In genomic region chr6:108260126-108260808, GRCh38 we compare ENCODE assay signal across 8 cellular contexts. TPM values are rescaled to one million over a fixed set of nuclear protein-coding genes. Genes with fewer than 3 reads are reported as not detected.
A peak's percentile ranks its signal among the peaks of the same experiment; 100 is the strongest.
DNase-seq lines count a peak whose midpoint lies in the region; ATAC-seq and TF ChIP-seq lines count a peak whose summit lies in the region.

No MANE protein-coding gene starts in this region.

- CTCF ChIA-PET in activated CD4-positive, alpha-beta memory T cell treated with anti-CD3 and anti-CD28 coated beads, Interleukin-2, amount 10 ng/mL, durations not matched to agents 7 days and 5 days (lab: Charles Lee) = interaction anchor here (0.5 to 2.4 kb wide), 7 partner anchors 35 to 498 kb away, joined by 3 to 7 read pairs (median 3); partner anchors contain the start of gene AFG1L

- peaks cover 24% of the 10 kb centered on the region for H3K4me1 Mint-ChIP-seq in activated CD4-positive, alpha-beta memory T cell treated with anti-CD3 and anti-CD28 coated beads, Interleukin-2, amount 10 ng/mL, durations not matched to agents 7 days and 5 days

- peak overlapping the region; percentile 73 for H3K4me3 Mint-ChIP-seq in activated CD4-positive, alpha-beta memory T cell treated with anti-CD3 and anti-CD28 coated beads, Interleukin-2, amount 10 ng/mL, durations not matched to agents 7 days and 5 days

- peaks cover 6% of the 10 kb centered on the region for H3K36me3 Mint-ChIP-seq in activated CD4-positive, alpha-beta memory T cell treated with anti-CD3 and anti-CD28 coated beads, Interleukin-2, amount 10 ng/mL, durations not matched to agents 7 days and 5 days (ENCODE audit: low read depth)

- H3K4me3 ChIP-seq in HFF-Myc (replicated peaks; ENCODE audit: low read depth, low read length) (peak overlapping the region; percentile 91), esophagus (ENCODE audit: low read depth in 1 of 2, low read length in 2 of 2) (peak overlapping the region; percentile 74 to 97), mucosa of descending colon (peak overlapping the region; percentile 97), thoracic aorta (peak overlapping the region; percentile 100)

- H3K36me3 ChIP-seq in esophagus (ENCODE audit: control insufficient read depth in 2 of 2, insufficient read depth in 2 of 2, low read length in 1 of 2) = no peaks in the 10 kb centered on the region
- no peaks in the 10 kb centered on the region for H3K36me3 ChIP-seq in mucosa of descending colon (ENCODE audit: low read depth)
- H3K36me3 ChIP-seq in thoracic aorta = no peaks in the 10 kb centered on the region

- H3K27ac ChIP-seq in esophagus (ENCODE audit: low read depth in 2 of 2, low read length in 1 of 2) (peak overlapping the region; percentile 95 to 99), thoracic aorta (peak overlapping the region; percentile 84 to 97)

- peaks cover 2% of the 10 kb centered on the region for H3K27me3 Mint-ChIP-seq in activated CD4-positive, alpha-beta memory T cell treated with anti-CD3 and anti-CD28 coated beads, Interleukin-2, amount 10 ng/mL, durations not matched to agents 7 days and 5 days

- no peaks in the 10 kb centered on the region for H3K9me3 ChIP-seq in esophagus (ENCODE audit: control insufficient read depth in 2 of 2, insufficient read depth in 1 of 2, low read depth in 1 of 2, low read length in 1 of 2)
- H3K9me3 ChIP-seq in mucosa of descending colon = no peaks in the 10 kb centered on the region
- H3K9me3 ChIP-seq in thoracic aorta = no peaks in the 10 kb centered on the region

- H3K27me3 ChIP-seq in esophagus (ENCODE audit: control insufficient read depth in 1 of 2, insufficient read depth in 2 of 2, low read length in 2 of 2) = no peaks in the 10 kb centered on the region
- no peaks in the 10 kb centered on the region for H3K27me3 ChIP-seq in thoracic aorta (replicated peaks; ENCODE audit: insufficient read depth)

- POLR2A ChIA-PET in activated CD4-positive, alpha-beta memory T cell treated with anti-CD3 and anti-CD28 coated beads, Interleukin-2, amount 10 ng/mL, durations not matched to agents 7 days and 5 days (lab: Charles Lee) = interaction anchor here (0.7 to 4.1 kb wide), 16 partner anchors 9 to 835 kb away, joined by 3 to 66 read pairs (median 4); partner anchors contain the start of genes AFG1L and CEP57L1

- peak overlapping the region; percentile 76 for H3K27ac Mint-ChIP-seq in activated CD4-positive, alpha-beta memory T cell treated with anti-CD3 and anti-CD28 coated beads, Interleukin-2, amount 10 ng/mL, durations not matched to agents 7 days and 5 days

- peak; percentile 69 for DNase-seq in DMS 273 (lab: John Stamatoyannopoulos, UW; ENCODE audit: unreplicated experiment)
- DNase-seq in DMS 273 treated with DMSO at 0.1 percent for 48 hours (lab: John Stamatoyannopoulos, UW) = no peak
- peak; percentile 4 for DNase-seq in HFF-Myc (ENCODE audit: extremely low read depth, low read depth)
- peak; percentile 32 for DNase-seq in NCI-H1105 treated with DMSO at 0.1 percent for 48 hours (lab: John Stamatoyannopoulos, UW)
- peak; percentile 46 for DNase-seq in activated CD4-positive, alpha-beta memory T cell treated with anti-CD3 and anti-CD28 coated beads, Interleukin-2, amount 10 ng/mL, durations not matched to agents 7 days and 5 days
- peak; percentile 54 to 57 (median 56) for DNase-seq in mucosa of descending colon
- no peak for DNase-seq in thoracic aorta (ENCODE audit: low spot score)

- intact Hi-C loops in mucosa of descending colon (cut with DNase I, micrococcal nuclease) = no loop called here

- no peaks in the 10 kb centered on the region for H3K9me3 Mint-ChIP-seq in activated CD4-positive, alpha-beta memory T cell treated with anti-CD3 and anti-CD28 coated beads, Interleukin-2, amount 10 ng/mL, durations not matched to agents 7 days and 5 days

- no peak for TF ChIP-seq CTCF in HFF-Myc (IDR thresholded peaks at IDR 0.05; ENCODE audit: low read depth, low read length, missing control alignments)
- no peak for TF ChIP-seq CTCF in mucosa of descending colon (IDR thresholded peaks at IDR 0.05)
- TF ChIP-seq CTCF in thoracic aorta (IDR thresholded peaks at IDR 0.05) = no peak

- WGBS in esophagus, 2 donors = 0 to 1% methylated on average over 29 of the region's 29 CpGs

- peaks cover 0 to 2% of the 10 kb centered on the region in 2 donors for H3K4me1 ChIP-seq in esophagus (ENCODE audit: control insufficient read depth in 2 of 2, insufficient read depth in 2 of 2, low read length in 1 of 2)
- peaks cover 4% of the 10 kb centered on the region for H3K4me1 ChIP-seq in mucosa of descending colon (ENCODE audit: low read depth)
- H3K4me1 ChIP-seq in thoracic aorta (ENCODE audit: control insufficient read depth in 1 of 2, low read depth in 2 of 2) = peaks cover 19 to 35% of the 10 kb centered on the region in 2 donors

- ATAC-seq in mucosa of descending colon (peak; percentile 22), thoracic aorta (ENCODE audit: insufficient number of reproducible peaks, low FRiP score, low read depth) (no peak)

RNA-seq across cellular contexts. Expression of gene SNX3, which starts 0.6 kb away (rescaled TPM):
- 10 to 100 TPM; 85.0 to 86.3 TPM for total RNA-seq in activated CD4-positive, alpha-beta memory T cell treated with anti-CD3 and anti-CD28 coated beads, Interleukin-2, amount 10 ng/mL, durations not matched to agents 7 days and 5 days
- 100 to 1,000 TPM; 149 to 178 TPM for polyA plus RNA-seq in esophagus
- total RNA-seq in mucosa of descending colon (100 to 1,000 TPM in 2 of 3 donors, 10 to 100 TPM in 1; 97.8 to 139 (median 103) TPM), thoracic aorta (100 to 1,000 TPM; 110 to 122 TPM)

RNA-seq across cellular contexts. Expression of gene AFG1L, which starts 34.6 kb away (rescaled TPM):
- 1 to 10 TPM; 4.5 to 4.7 TPM for total RNA-seq in activated CD4-positive, alpha-beta memory T cell treated with anti-CD3 and anti-CD28 coated beads, Interleukin-2, amount 10 ng/mL, durations not matched to agents 7 days and 5 days
- 1 to 10 TPM; 1.8 to 2.0 TPM for polyA plus RNA-seq in esophagus
- 10 to 100 TPM in 2 of 3 donors, 1 to 10 TPM in 1; 8.4 to 11.7 (median 10.6) TPM for total RNA-seq in mucosa of descending colon
- total RNA-seq in thoracic aorta = 10 to 100 TPM in 1 of 2 donors, 1 to 10 TPM in 1; 1.7 to 21.7 TPM

Comparison
In these comparisons a context has a peak if more than half of its experiments do, and no peak if none do; other contexts are left out.
1. DNase-seq: peak in DMS 273 (single experiment), HFF-Myc (single experiment), NCI-H1105 treated with DMSO at 0.1 percent for 48 hours (single experiment), activated CD4-positive, alpha-beta memory T cell treated with anti-CD3 and anti-CD28 coated beads, Interleukin-2, amount 10 ng/mL, durations not matched to agents 7 days and 5 days (single experiment) and mucosa of descending colon (3 of 3); none in DMS 273 treated with DMSO at 0.1 percent for 48 hours (single experiment) and thoracic aorta (single experiment).
2. Peak in every context shown above with its lines, with median percentiles within 50 percentile points of each other: H3K4me3 ChIP-seq.